ENCODE assay signal across 14 cellular contexts in genomic region chr6:35722121-35722761, GRCh38. TPM values are rescaled to one million over a fixed set of nuclear protein-coding genes. Genes with fewer than 3 reads are reported as not detected.
DNase-seq lines count a peak whose midpoint lies in the region; ATAC-seq and TF ChIP-seq lines count a peak whose summit lies in the region.
"Had no signal": no experiment of that assay in that cellular context is flagged by ENCODE, and none has a peak within 500 bp of the region (broad histone marks: within the 10 kb centered on the region; RNA-seq: fewer than 3 reads in every experiment).

No MANE protein-coding gene starts in this region.

- H3K27me3 Mint-ChIP-seq in activated naive CD8-positive, alpha-beta T cell, result no peaks in the 10 kb centered on the region
- peaks cover 2% of the 10 kb centered on the region for H3K27me3 Mint-ChIP-seq in activated naive CD8-positive, alpha-beta T cell treated with anti-CD3 and anti-CD28 coated beads, Interleukin-2, amount 50 U/mL, for 24 hours
- H3K27me3 Mint-ChIP-seq in neural progenitor cell (ENCODE audit: insufficient read depth, low read depth), result peaks cover 6% of the 10 kb centered on the region

- TF ChIP-seq CTCF in gastroesophageal sphincter (IDR thresholded peaks at IDR 0.05) (no peak), neural progenitor cell (IDR thresholded peaks at IDR 0.05) (no peak), uterus (IDR thresholded peaks at IDR 0.05) (no peak)

- H3K9me3 ChIP-seq in gastroesophageal sphincter, result no peaks in the 10 kb centered on the region
- H3K9me3 ChIP-seq in neural progenitor cell (ENCODE audit: low read depth), result no peaks in the 10 kb centered on the region
- H3K9me3 ChIP-seq in uterus, result no peaks in the 10 kb centered on the region

- H3K27me3 ChIP-seq in gastroesophageal sphincter (no peaks in the 10 kb centered on the region), neural progenitor cell (peaks cover 11% of the 10 kb centered on the region), uterus (no peaks in the 10 kb centered on the region)
- H3K27me3 ChIP-seq: cardiac muscle cell had no signal

- H3K4me1 ChIP-seq in gastroesophageal sphincter (peaks cover 33 to 100% (median 72%) of the 10 kb centered on the region in 3 donors), neural progenitor cell (peaks cover 54% of the 10 kb centered on the region), uterus (peaks cover 10 to 20% of the 10 kb centered on the region in 2 donors)

- H3K4me3 Mint-ChIP-seq in activated naive CD8-positive, alpha-beta T cell, result peak overlapping the region; percentile 44
- H3K4me3 Mint-ChIP-seq in activated naive CD8-positive, alpha-beta T cell treated with anti-CD3 and anti-CD28 coated beads, Interleukin-2, amount 50 U/mL, for 24 hours, result no peak overlapping the region
- H3K4me3 Mint-ChIP-seq in neural progenitor cell, result peak overlapping the region; percentile 2

- no peak for TF ChIP-seq POLR2A in gastroesophageal sphincter (IDR thresholded peaks at IDR 0.05)
- TF ChIP-seq POLR2A in uterus (IDR thresholded peaks at IDR 0.05), result no peak

- 50 to 59% methylated on average over 7 to 8 of the region's 10 CpGs for WGBS in gastroesophageal sphincter (ENCODE audit: low coverage in 1 of 2), 2 donors

- H3K79me2 ChIP-seq in neural progenitor cell (ENCODE audit: low read depth), result no peaks in the 10 kb centered on the region

- H3K4me3 ChIP-seq in gastroesophageal sphincter (no peak overlapping the region), neural progenitor cell (no peak overlapping the region), uterus (no peak overlapping the region)
- H3K4me3 ChIP-seq: cardiac muscle cell had no signal

- no peak overlapping the region for H2AFZ ChIP-seq in neural progenitor cell (replicated peaks)

- ATAC-seq in activated naive CD8-positive, alpha-beta T cell treated with anti-CD3 and anti-CD28 coated beads, Interleukin-2, amount 50 U/mL, for 24 hours, result no peak
- no peak for ATAC-seq in gastroesophageal sphincter
- ATAC-seq in GM21381 (IDR thresholded peaks at IDR 0.05; ENCODE audit: unreplicated experiment), result no peak
- no peak for ATAC-seq in HG03175 (IDR thresholded peaks at IDR 0.05; ENCODE audit: unreplicated experiment)
- ATAC-seq in HG03045 (IDR thresholded peaks at IDR 0.05; ENCODE audit: unreplicated experiment), result no peak

- no peak for DNase-seq in activated naive CD8-positive, alpha-beta T cell treated with anti-CD3 and anti-CD28 coated beads, Interleukin-2, amount 50 U/mL, for 24 hours
- DNase-seq in neural progenitor cell (ENCODE audit: low spot score) (no peak), uterus (peak; percentile 52 to 67)
- DNase-seq: activated CD8-positive, alpha-beta memory T cell treated with anti-CD3 and anti-CD28 coated beads, Interleukin-2, amount 50 U/mL, for 48 hours; NCI-H526; stimulated activated CD4-positive, alpha-beta T cell treated with anti-CD3 and anti-CD28 coated beads, Interleukin-4, amount 100 ng/mL, for 1 hour had no signal

- H3K9me3 Mint-ChIP-seq in activated naive CD8-positive, alpha-beta T cell (ENCODE audit: low read depth), result no peaks in the 10 kb centered on the region
- H3K9me3 Mint-ChIP-seq in activated naive CD8-positive, alpha-beta T cell treated with anti-CD3 and anti-CD28 coated beads, Interleukin-2, amount 50 U/mL, for 24 hours, result no peaks in the 10 kb centered on the region
- H3K9me3 Mint-ChIP-seq in neural progenitor cell, result no peaks in the 10 kb centered on the region

- H3K4me1 Mint-ChIP-seq in activated naive CD8-positive, alpha-beta T cell (ENCODE audit: low read depth), result peaks cover 81% of the 10 kb centered on the region
- H3K4me1 Mint-ChIP-seq in activated naive CD8-positive, alpha-beta T cell treated with anti-CD3 and anti-CD28 coated beads, Interleukin-2, amount 50 U/mL, for 24 hours, result peaks cover 83% of the 10 kb centered on the region
- H3K4me1 Mint-ChIP-seq in neural progenitor cell, result peaks cover 86% of the 10 kb centered on the region

- peaks cover 44% of the 10 kb centered on the region for H3F3A ChIP-seq in neural progenitor cell (ENCODE audit: low read depth)

- peak overlapping the region; percentile 29 to 100 (median 84) for H3K27ac ChIP-seq in gastroesophageal sphincter
- H3K27ac ChIP-seq in neural progenitor cell, result no peak overlapping the region
- H3K27ac ChIP-seq in uterus, result peak overlapping the region; percentile 20 to 32
- H3K27ac ChIP-seq: cardiac muscle cell, HL-60 had no signal

- H3K36me3 ChIP-seq in gastroesophageal sphincter, result no peaks in the 10 kb centered on the region
- H3K36me3 ChIP-seq in neural progenitor cell, result no peaks in the 10 kb centered on the region
- no peaks in the 10 kb centered on the region for H3K36me3 ChIP-seq in uterus
- H3K36me3 ChIP-seq: cardiac muscle cell had no signal

- intact Hi-C loops in uterus (cut with DNase I; ENCODE audit: low total_unique reads), result no loop called here

- no peaks in the 10 kb centered on the region for H4K20me1 ChIP-seq in neural progenitor cell (ENCODE audit: low read depth)

- no peak overlapping the region for H3K4me2 ChIP-seq in neural progenitor cell

- no peak overlapping the region for H3K27ac Mint-ChIP-seq in activated naive CD8-positive, alpha-beta T cell
- no peak overlapping the region for H3K27ac Mint-ChIP-seq in activated naive CD8-positive, alpha-beta T cell treated with anti-CD3 and anti-CD28 coated beads, Interleukin-2, amount 50 U/mL, for 24 hours
- H3K27ac Mint-ChIP-seq in neural progenitor cell, result peak overlapping the region; percentile 15

- no peak overlapping the region for H3K9ac ChIP-seq in neural progenitor cell

- TF ChIP-seq EP300 in gastroesophageal sphincter (IDR thresholded peaks at IDR 0.05), result peak; percentile 21

- H3K36me3 Mint-ChIP-seq in activated naive CD8-positive, alpha-beta T cell, result no peaks in the 10 kb centered on the region
- no peaks in the 10 kb centered on the region for H3K36me3 Mint-ChIP-seq in activated naive CD8-positive, alpha-beta T cell treated with anti-CD3 and anti-CD28 coated beads, Interleukin-2, amount 50 U/mL, for 24 hours (ENCODE audit: low read depth)
- H3K36me3 Mint-ChIP-seq in neural progenitor cell, result no peaks in the 10 kb centered on the region

RNA-seq across cellular contexts. Expression of gene ARMC12, which starts 14.6 kb away (rescaled TPM):
- total RNA-seq in gastroesophageal sphincter, result 1 to 10 TPM in 1 of 4 donors, under 1 TPM in 1, not detected in 2; 0.54 to 1.5 TPM
- 1.0 and 1.9 TPM in 2 replicates for total RNA-seq in neural progenitor cell (ENCODE audit: low replicate concordance)
- 1 to 10 TPM in 2 of 4 donors, not detected in 2; 1.6 TPM for total RNA-seq in uterus

RNA-seq across cellular contexts. Expression of gene FKBP5, which starts 33.5 kb away (rescaled TPM):
- 100 to 1,000 TPM; 453 to 676 (median 478) TPM for total RNA-seq in gastroesophageal sphincter
- 19.8 and 20.9 TPM in 2 replicates for total RNA-seq in neural progenitor cell (ENCODE audit: low replicate concordance)
- total RNA-seq in uterus, result 100 to 1,000 TPM in 2 of 4 donors, 10 to 100 TPM in 2; 35.1 to 197 (median 84.5) TPM

RNA-seq across cellular contexts. Expression of gene CLPSL2, which starts 54.2 kb away (rescaled TPM):
- total RNA-seq in gastroesophageal sphincter (not detected), neural progenitor cell (ENCODE audit: low replicate concordance) (1.4 TPM in 1 of 2 replicates, not detected in the other), uterus (not detected)
- total RNA-seq: cardiac muscle cell, Daoy had no signal

RNA-seq across cellular contexts. Expression of gene CLPSL1, which starts 58.6 kb away (rescaled TPM):
- not detected for total RNA-seq in gastroesophageal sphincter
- not detected in 2 replicates for total RNA-seq in neural progenitor cell (ENCODE audit: low replicate concordance)
- not detected for total RNA-seq in uterus
- total RNA-seq: cardiac muscle cell, Daoy had no signal

Comparison
In these comparisons a context has a peak if more than half of its experiments do, and no peak if none do; other contexts are left out.
1. DNase-seq: peak in uterus (2 of 2); none in activated naive CD8-positive, alpha-beta T cell treated with anti-CD3 and anti-CD28 coated beads, Interleukin-2, amount 50 U/mL, for 24 hours (single experiment) and neural progenitor cell (single experiment).